Comparison of ENCODE assay signal across 1 cellular context in the genomic region with DNA sequence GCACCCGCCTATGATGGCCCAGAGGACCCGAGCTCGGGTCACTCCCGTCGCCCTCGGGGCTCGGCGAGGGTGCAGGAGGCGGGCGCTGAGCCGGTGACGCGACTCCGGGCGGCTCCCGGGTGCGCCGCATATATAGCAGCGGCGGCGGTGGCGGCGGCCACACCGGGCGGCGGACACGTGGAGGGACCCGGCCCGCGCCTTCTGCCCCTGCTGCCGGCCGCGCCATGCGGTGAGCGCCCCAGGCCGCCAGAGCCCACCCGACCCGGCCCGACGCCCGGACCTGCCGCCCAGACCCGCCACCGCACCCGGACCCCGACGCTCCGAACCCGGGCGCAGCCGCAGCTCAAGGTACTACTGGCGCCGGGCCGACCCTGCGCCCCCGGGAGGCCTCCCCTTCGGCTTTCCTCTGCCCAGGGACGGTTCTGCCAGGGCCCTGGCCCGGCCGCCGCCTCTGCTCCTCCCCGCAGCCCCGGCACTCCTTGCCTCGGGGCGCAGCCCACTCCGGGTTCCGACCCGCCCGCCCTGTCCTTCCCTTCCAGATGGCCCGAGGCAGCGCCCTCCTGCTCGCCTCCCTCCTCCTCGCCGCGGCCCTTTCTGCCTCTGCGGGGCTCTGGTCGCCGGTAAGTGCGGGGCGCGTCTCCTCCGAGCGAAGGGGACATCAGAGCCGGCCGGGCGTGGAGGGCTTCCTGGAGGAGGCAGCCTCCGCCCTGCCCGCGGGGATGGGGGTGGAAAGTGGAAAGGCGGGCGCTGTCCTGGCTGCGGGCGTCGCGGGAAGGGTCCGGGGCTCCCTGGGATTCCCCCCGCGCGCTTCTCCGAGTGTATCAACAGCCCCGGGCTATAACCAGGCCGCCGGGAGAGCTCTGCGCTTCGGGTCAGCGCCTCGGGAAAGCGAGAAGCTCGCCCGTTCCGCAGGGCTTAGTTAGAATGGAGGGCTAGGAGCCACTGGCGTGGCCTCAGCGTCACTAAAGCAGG.
A peak's percentile ranks its signal among the peaks of the same experiment; 100 is the strongest.
TF ChIP-seq lines count a peak whose summit lies in the region.

Gene GAL (plus strand): TSS at position 160 of the 972 bp plus-strand sequence. CDS start 380 bp downstream, at position 540.

TF ChIP-seq in WTC11, 78 proteins besides CTCF, POLR2A, EP300 and RAD21 (continued from another document):
- TF ChIP-seq, protein P1, sequence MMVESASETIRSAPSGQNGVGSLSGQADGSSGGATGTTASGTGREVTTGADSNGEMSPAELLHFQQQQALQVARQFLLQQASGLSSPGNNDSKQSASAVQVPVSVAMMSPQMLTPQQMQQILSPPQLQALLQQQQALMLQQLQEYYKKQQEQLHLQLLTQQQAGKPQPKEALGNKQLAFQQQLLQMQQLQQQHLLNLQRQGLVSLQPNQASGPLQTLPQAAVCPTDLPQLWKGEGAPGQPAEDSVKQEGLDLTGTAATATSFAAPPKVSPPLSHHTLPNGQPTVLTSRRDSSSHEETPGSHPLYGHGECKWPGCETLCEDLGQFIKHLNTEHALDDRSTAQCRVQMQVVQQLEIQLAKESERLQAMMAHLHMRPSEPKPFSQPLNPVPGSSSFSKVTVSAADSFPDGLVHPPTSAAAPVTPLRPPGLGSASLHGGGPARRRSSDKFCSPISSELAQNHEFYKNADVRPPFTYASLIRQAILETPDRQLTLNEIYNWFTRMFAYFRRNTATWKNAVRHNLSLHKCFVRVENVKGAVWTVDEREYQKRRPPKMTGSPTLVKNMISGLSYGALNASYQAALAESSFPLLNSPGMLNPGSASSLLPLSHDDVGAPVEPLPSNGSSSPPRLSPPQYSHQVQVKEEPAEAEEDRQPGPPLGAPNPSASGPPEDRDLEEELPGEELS (CRISPR knock-in tag; IDR thresholded peaks at IDR 0.05): peak; percentile 21; the same call in 1 of the 2 replicates
- TF ChIP-seq ETV6 (CRISPR knock-in tag; IDR thresholded peaks at IDR 0.05) (0 out of 2 replicates have a peak, but pooled peaks have one; percentile 12), ZBTB21 (CRISPR knock-in tag; IDR thresholded peaks at IDR 0.05; ENCODE audit: borderline replicate concordance) (no peak), ZBTB43 (CRISPR knock-in tag; IDR thresholded peaks at IDR 0.05) (no peak), ZNF512 (CRISPR knock-in tag; IDR thresholded peaks at IDR 0.05; ENCODE audit: borderline replicate concordance) (no peak)
- TF ChIP-seq, protein P2, sequence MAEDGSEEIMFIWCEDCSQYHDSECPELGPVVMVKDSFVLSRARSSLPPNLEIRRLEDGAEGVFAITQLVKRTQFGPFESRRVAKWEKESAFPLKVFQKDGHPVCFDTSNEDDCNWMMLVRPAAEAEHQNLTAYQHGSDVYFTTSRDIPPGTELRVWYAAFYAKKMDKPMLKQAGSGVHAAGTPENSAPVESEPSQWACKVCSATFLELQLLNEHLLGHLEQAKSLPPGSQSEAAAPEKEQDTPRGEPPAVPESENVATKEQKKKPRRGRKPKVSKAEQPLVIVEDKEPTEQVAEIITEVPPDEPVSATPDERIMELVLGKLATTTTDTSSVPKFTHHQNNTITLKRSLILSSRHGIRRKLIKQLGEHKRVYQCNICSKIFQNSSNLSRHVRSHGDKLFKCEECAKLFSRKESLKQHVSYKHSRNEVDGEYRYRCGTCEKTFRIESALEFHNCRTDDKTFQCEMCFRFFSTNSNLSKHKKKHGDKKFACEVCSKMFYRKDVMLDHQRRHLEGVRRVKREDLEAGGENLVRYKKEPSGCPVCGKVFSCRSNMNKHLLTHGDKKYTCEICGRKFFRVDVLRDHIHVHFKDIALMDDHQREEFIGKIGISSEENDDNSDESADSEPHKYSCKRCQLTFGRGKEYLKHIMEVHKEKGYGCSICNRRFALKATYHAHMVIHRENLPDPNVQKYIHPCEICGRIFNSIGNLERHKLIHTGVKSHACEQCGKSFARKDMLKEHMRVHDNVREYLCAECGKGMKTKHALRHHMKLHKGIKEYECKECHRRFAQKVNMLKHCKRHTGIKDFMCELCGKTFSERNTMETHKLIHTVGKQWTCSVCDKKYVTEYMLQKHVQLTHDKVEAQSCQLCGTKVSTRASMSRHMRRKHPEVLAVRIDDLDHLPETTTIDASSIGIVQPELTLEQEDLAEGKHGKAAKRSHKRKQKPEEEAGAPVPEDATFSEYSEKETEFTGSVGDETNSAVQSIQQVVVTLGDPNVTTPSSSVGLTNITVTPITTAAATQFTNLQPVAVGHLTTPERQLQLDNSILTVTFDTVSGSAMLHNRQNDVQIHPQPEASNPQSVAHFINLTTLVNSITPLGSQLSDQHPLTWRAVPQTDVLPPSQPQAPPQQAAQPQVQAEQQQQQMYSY (CRISPR knock-in tag; IDR thresholded peaks at IDR 0.05): peak; percentile 47
- TF ChIP-seq, protein P3, sequence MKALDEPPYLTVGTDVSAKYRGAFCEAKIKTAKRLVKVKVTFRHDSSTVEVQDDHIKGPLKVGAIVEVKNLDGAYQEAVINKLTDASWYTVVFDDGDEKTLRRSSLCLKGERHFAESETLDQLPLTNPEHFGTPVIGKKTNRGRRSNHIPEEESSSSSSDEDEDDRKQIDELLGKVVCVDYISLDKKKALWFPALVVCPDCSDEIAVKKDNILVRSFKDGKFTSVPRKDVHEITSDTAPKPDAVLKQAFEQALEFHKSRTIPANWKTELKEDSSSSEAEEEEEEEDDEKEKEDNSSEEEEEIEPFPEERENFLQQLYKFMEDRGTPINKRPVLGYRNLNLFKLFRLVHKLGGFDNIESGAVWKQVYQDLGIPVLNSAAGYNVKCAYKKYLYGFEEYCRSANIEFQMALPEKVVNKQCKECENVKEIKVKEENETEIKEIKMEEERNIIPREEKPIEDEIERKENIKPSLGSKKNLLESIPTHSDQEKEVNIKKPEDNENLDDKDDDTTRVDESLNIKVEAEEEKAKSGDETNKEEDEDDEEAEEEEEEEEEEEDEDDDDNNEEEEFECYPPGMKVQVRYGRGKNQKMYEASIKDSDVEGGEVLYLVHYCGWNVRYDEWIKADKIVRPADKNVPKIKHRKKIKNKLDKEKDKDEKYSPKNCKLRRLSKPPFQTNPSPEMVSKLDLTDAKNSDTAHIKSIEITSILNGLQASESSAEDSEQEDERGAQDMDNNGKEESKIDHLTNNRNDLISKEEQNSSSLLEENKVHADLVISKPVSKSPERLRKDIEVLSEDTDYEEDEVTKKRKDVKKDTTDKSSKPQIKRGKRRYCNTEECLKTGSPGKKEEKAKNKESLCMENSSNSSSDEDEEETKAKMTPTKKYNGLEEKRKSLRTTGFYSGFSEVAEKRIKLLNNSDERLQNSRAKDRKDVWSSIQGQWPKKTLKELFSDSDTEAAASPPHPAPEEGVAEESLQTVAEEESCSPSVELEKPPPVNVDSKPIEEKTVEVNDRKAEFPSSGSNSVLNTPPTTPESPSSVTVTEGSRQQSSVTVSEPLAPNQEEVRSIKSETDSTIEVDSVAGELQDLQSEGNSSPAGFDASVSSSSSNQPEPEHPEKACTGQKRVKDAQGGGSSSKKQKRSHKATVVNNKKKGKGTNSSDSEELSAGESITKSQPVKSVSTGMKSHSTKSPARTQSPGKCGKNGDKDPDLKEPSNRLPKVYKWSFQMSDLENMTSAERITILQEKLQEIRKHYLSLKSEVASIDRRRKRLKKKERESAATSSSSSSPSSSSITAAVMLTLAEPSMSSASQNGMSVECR (CRISPR knock-in tag; IDR thresholded peaks at IDR 0.05; ENCODE audit: borderline replicate concordance): peak; percentile 16; the same call in 1 of the 2 replicates
